ENCODE assay signal across 25 cellular contexts in genomic region chr18:59468821-59469220, GRCh38.
"Had no signal": no experiment of that assay in that cellular context is flagged by ENCODE, and none has a peak within 500 bp of the region (broad histone marks: within the 10 kb centered on the region; RNA-seq: fewer than 3 reads in every experiment).

No MANE protein-coding gene starts in this region.

- H3K4me1 ChIP-seq: colonic mucosa, parathyroid adenoma, testis, tibial artery had no signal

- H3K9me3 ChIP-seq: colonic mucosa, gastroesophageal sphincter, mucosa of descending colon, neutrophil, sigmoid colon, testis, tibial artery had no signal

- H3K4me3 ChIP-seq: colonic mucosa, gastroesophageal sphincter, mucosa of descending colon, sigmoid colon, testis, tibial artery had no signal

- H3K27ac ChIP-seq: colonic mucosa, epithelial cell of prostate, foreskin keratinocyte, gastroesophageal sphincter, neutrophil, parathyroid adenoma, sigmoid colon, testis, tibial artery had no signal

- H2AFZ ChIP-seq: parathyroid adenoma had no signal

- DNase-seq: colonic mucosa; effector CD8-positive, alpha-beta T cell; endodermal cell; foreskin keratinocyte; hypothalamus; immature natural killer cell; islet precursor cell; kidney glomerular epithelial cell; mesenchymal stem cell; mucosa of descending colon; naive B cell; sigmoid colon; stimulated activated CD4-positive, alpha-beta T cell treated with anti-CD3 and anti-CD28 coated beads, Interleukin-2, amount 100 ng/mL, for 24 hours; stimulated activated CD4-positive, alpha-beta T cell treated with anti-CD3 and anti-CD28 coated beads, Interleukin-4, amount 100 ng/mL, for 24 hours; stimulated activated naive CD8-positive, alpha-beta T cell treated with anti-CD3 and anti-CD28 coated beads, Interleukin-15, Interleukin-2, amounts not matched to agents 100 U/mL and 50 U/mL, for 24 hours; substantia nigra; testis; tibial artery had no signal

- H3K36me3 ChIP-seq: colonic mucosa, gastroesophageal sphincter, neutrophil, tibial artery had no signal

- H3K27me3 ChIP-seq: colonic mucosa, foreskin keratinocyte, gastroesophageal sphincter, neutrophil, sigmoid colon, testis, tibial artery had no signal

- H3K9ac ChIP-seq: parathyroid adenoma had no signal

- H3K79me2 ChIP-seq: parathyroid adenoma had no signal

- ATAC-seq: esophagus mucosa; gastroesophageal sphincter; mucosa of descending colon; natural killer cell treated with Interleukin-12 subunit alpha and Interleukin-12 subunit beta and Interleukin-15 and Interleukin-18, amount 100 ng/mL, for 72 hours; stimulated activated effector memory CD8-positive, alpha-beta T cell treated with anti-CD3 and anti-CD28 coated beads, Interleukin-12 subunit alpha, Interleukin-12 subunit beta, amount 100 ng/mL, for 72 hours; stimulated activated naive CD8-positive, alpha-beta T cell treated with anti-CD3 and anti-CD28 coated beads, Interleukin-15, Interleukin-2, amounts not matched to agents 100 U/mL and 50 U/mL, for 24 hours had no signal
